ENCODE assay signal across 28 cellular contexts in the genomic region with DNA sequence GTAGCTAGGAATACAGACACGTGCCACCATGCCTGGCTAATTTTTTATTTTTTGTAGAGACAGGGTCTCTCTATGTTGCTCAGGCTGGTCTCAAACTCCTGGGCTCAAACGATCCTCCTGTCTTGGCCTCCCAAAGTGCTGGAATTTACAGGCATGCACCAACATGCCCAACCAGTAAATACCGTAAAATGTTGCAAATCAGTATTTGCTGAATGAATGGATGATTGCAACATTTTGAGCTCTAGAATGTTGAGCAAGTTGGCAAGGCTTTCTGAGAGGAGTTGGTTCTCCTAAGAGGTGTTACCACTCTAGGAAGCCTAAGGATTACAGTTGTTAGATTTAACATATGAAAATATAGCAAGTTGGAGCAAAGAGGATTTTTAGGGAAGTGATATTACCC. TPM values are rescaled to one million over a fixed set of nuclear protein-coding genes. Genes with fewer than 3 reads are reported as not detected.
DNase-seq lines count a peak whose midpoint lies in the region; ATAC-seq and TF ChIP-seq lines count a peak whose summit lies in the region.
"Had no signal": no experiment of that assay in that cellular context is flagged by ENCODE, and none has a peak within 500 bp of the region (broad histone marks: within the 10 kb centered on the region; RNA-seq: fewer than 3 reads in every experiment).

No MANE protein-coding gene starts in this region.

- peak; percentile 47 for DNase-seq in SKM-1 treated with dmso at 0.1 percent for 144 hours (lab: John Stamatoyannopoulos, UW; ENCODE audit: unreplicated experiment)
- DNase-seq in SKM-1 (lab: John Stamatoyannopoulos, UW; ENCODE audit: unreplicated experiment), result no peak
- no peak for DNase-seq in WTC11 (ENCODE audit: low spot score)
- peak; percentile 63 for DNase-seq in fibroblast of peridontal ligament (ENCODE audit: extremely low read depth)
- DNase-seq in dermis blood vessel endothelial cell, result no peak
- DNase-seq in activated gamma-delta T cell treated with Interleukin-2 at 50 U/mL for 16 hours, result no peak
- DNase-seq in PC-3, result no peak
- DNase-seq in DMS153 (lab: John Stamatoyannopoulos, UW), result no peak
- DNase-seq: activated CD4-positive, alpha-beta T cell treated with anti-CD3 and anti-CD28 coated beads, Interleukin-2, amount 10 ng/mL, durations not matched to agents 7 days and 5 days; activated naive CD4-positive, alpha-beta T cell treated with anti-CD3 and anti-CD28 coated beads, Interleukin-2, amount 10 ng/mL, durations not matched to agents 7 days and 5 days; activated T-cell treated with anti-CD3 and anti-CD28 coated beads, Interleukin-2, amount 50 U/mL, for 48 hours; BE2C; COR-L47; DMS79 treated with DMSO at 0.1 percent for 48 hours; gastrocnemius medialis; hypothalamus; left ventricle myocardium superior; midbrain; naive thymus-derived CD8-positive, alpha-beta T cell; NCI-H1436; NCI-H510A treated with DMSO at 0.1 percent for 48 hours; small intestine; stimulated activated CD4-positive, alpha-beta T cell treated with anti-CD3 and anti-CD28 coated beads, Interleukin-2, amount 100 ng/mL, for 24 hours; T-helper 2 cell had no signal

- no peaks in the 10 kb centered on the region for H3K4me1 ChIP-seq in PC-3 (ENCODE audit: insufficient read depth, low read length)
- H3K4me1 ChIP-seq: BE2C, gastrocnemius medialis had no signal

- no peaks in the 10 kb centered on the region for H3F3A ChIP-seq in PC-3 (ENCODE audit: low read length, unreplicated experiment)

- H3K36me3 ChIP-seq in PC-3 (ENCODE audit: low read depth, low read length), result no peaks in the 10 kb centered on the region
- H3K36me3 ChIP-seq: BE2C, gastrocnemius medialis, HAP-1 had no signal

- H3K4me1 Mint-ChIP-seq in WTC11, result peaks cover 6% of the 10 kb centered on the region
- H3K4me1 Mint-ChIP-seq: activated CD4-positive, alpha-beta T cell treated with anti-CD3 and anti-CD28 coated beads, Interleukin-2, amount 10 ng/mL, durations not matched to agents 7 days and 5 days; activated naive CD4-positive, alpha-beta T cell treated with anti-CD3 and anti-CD28 coated beads, Interleukin-2, amount 10 ng/mL, durations not matched to agents 7 days and 5 days had no signal

- H3K27me3 Mint-ChIP-seq in WTC11 (ENCODE audit: low read depth), result no peaks in the 10 kb centered on the region
- H3K27me3 Mint-ChIP-seq: activated CD4-positive, alpha-beta T cell treated with anti-CD3 and anti-CD28 coated beads, Interleukin-2, amount 10 ng/mL, durations not matched to agents 7 days and 5 days; naive thymus-derived CD8-positive, alpha-beta T cell; type B pancreatic cell had no signal

- CTCF ChIA-PET in WTC11 (lab: Charles Lee), result no interaction called here
- CTCF ChIA-PET in PC-3 (lab: Charles Lee), result no interaction called here

- H3K9ac ChIP-seq in PC-3 (ENCODE audit: low read length), result no peak overlapping the region

- TF ChIP-seq CTCF in WTC11 (IDR thresholded peaks at IDR 0.05) (no peak), PC-3 (conservative IDR thresholded peaks at IDR 0.05; ENCODE audit: low read depth, low read length) (no peak)

- H3K4me2 ChIP-seq in PC-3 (ENCODE audit: low read length), result no peak overlapping the region

- no peaks in the 10 kb centered on the region for H3K9me2 ChIP-seq in PC-3 (replicated peaks; ENCODE audit: low read length)

- H3K4me3 Mint-ChIP-seq in WTC11, result no peak overlapping the region
- H3K4me3 Mint-ChIP-seq: activated CD4-positive, alpha-beta T cell treated with anti-CD3 and anti-CD28 coated beads, Interleukin-2, amount 10 ng/mL, durations not matched to agents 7 days and 5 days; activated naive CD4-positive, alpha-beta T cell treated with anti-CD3 and anti-CD28 coated beads, Interleukin-2, amount 10 ng/mL, durations not matched to agents 7 days and 5 days; naive thymus-derived CD8-positive, alpha-beta T cell; type B pancreatic cell had no signal

- intact Hi-C loops in PC-3 (cut with micrococcal nuclease), result no loop called here

- no peaks in the 10 kb centered on the region for H3K9me3 Mint-ChIP-seq in WTC11
- H3K9me3 Mint-ChIP-seq: activated CD4-positive, alpha-beta T cell treated with anti-CD3 and anti-CD28 coated beads, Interleukin-2, amount 10 ng/mL, durations not matched to agents 7 days and 5 days; activated naive CD4-positive, alpha-beta T cell treated with anti-CD3 and anti-CD28 coated beads, Interleukin-2, amount 10 ng/mL, durations not matched to agents 7 days and 5 days; naive thymus-derived CD8-positive, alpha-beta T cell; type B pancreatic cell had no signal

- H3K27ac ChIP-seq in PC-3 (ENCODE audit: low read length), result no peak overlapping the region
- H3K27ac ChIP-seq: gastrocnemius medialis, SK-N-MC, VCaP had no signal

- H3K36me3 Mint-ChIP-seq in WTC11, result no peaks in the 10 kb centered on the region
- H3K36me3 Mint-ChIP-seq: activated naive CD4-positive, alpha-beta T cell treated with anti-CD3 and anti-CD28 coated beads, Interleukin-2, amount 10 ng/mL, durations not matched to agents 7 days and 5 days; type B pancreatic cell had no signal

- H4K20me1 ChIP-seq in PC-3 (ENCODE audit: low read length), result no peaks in the 10 kb centered on the region

- no TSS peak for BruUV-seq in PC-3 (replicated peaks; lab: Mats Ljungman, UMichigan)

- no peaks in the 10 kb centered on the region for H3K9me3 ChIP-seq in PC-3 (ENCODE audit: low read length)
- H3K9me3 ChIP-seq: BE2C, gastrocnemius medialis, HAP-1 had no signal

- ATAC-seq in WTC11 (no peak), PC-3 (no peak)
- ATAC-seq: gastrocnemius medialis; left ventricle myocardium superior; naive thymus-derived CD8-positive, alpha-beta T cell had no signal

- H2AFZ ChIP-seq in PC-3 (ENCODE audit: low read length), result no peak overlapping the region

- H3K4me3 ChIP-seq in PC-3 (ENCODE audit: low read length), result no peak overlapping the region
- H3K4me3 ChIP-seq: gastrocnemius medialis, HAP-1, SK-N-MC had no signal

- H3K27ac Mint-ChIP-seq in WTC11, result peak overlapping the region; percentile 39; the same call in 1 of the 2 replicates
- H3K27ac Mint-ChIP-seq: activated CD4-positive, alpha-beta T cell treated with anti-CD3 and anti-CD28 coated beads, Interleukin-2, amount 10 ng/mL, durations not matched to agents 7 days and 5 days; activated naive CD4-positive, alpha-beta T cell treated with anti-CD3 and anti-CD28 coated beads, Interleukin-2, amount 10 ng/mL, durations not matched to agents 7 days and 5 days; naive thymus-derived CD8-positive, alpha-beta T cell; type B pancreatic cell had no signal

- no peaks in the 10 kb centered on the region for H3K79me2 ChIP-seq in PC-3 (ENCODE audit: low read length)

- POLR2A ChIA-PET in WTC11 (lab: Charles Lee), result no interaction called here
- POLR2A ChIA-PET in PC-3 (lab: Charles Lee; ENCODE audit: unreplicated experiment), result no interaction called here

- H3K27me3 ChIP-seq in PC-3 (ENCODE audit: low read length), result no peaks in the 10 kb centered on the region
- H3K27me3 ChIP-seq: BE2C, gastrocnemius medialis had no signal

TF ChIP-seq in WTC11, 78 proteins besides CTCF, POLR2A, EP300 and RAD21:
- TF ChIP-seq, protein P1, sequence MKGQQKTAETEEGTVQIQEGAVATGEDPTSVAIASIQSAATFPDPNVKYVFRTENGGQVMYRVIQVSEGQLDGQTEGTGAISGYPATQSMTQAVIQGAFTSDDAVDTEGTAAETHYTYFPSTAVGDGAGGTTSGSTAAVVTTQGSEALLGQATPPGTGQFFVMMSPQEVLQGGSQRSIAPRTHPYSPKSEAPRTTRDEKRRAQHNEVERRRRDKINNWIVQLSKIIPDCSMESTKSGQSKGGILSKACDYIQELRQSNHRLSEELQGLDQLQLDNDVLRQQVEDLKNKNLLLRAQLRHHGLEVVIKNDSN (CRISPR knock-in tag; IDR thresholded peaks at IDR 0.05), result no peak
- TF ChIP-seq ZNF263 (CRISPR knock-in tag; IDR thresholded peaks at IDR 0.05; ENCODE audit: low read depth), result no peak

RNA-seq across cellular contexts. Expression of gene DMXL1, which starts 15.6 kb away (rescaled TPM):
- total RNA-seq in WTC11 (2021) (40.6 to 44.0 TPM (median 43.7 TPM) in 3 replicates), dermis blood vessel endothelial cell (35.1 and 53.4 TPM in 2 replicates), PC-3 (2014; rRNA removed) (16.0 and 20.6 TPM in 2 replicates)

Comparison
In these comparisons a context has a peak if more than half of its experiments do, and no peak if none do; other contexts are left out.
1. DNase-seq: peak in SKM-1 treated with dmso at 0.1 percent for 144 hours (single experiment) and fibroblast of peridontal ligament (single experiment); none in SKM-1 (single experiment), WTC11 (single experiment), dermis blood vessel endothelial cell (single experiment), activated gamma-delta T cell treated with Interleukin-2 at 50 U/mL for 16 hours (single experiment), PC-3 (single experiment) and DMS153 (single experiment).